In the genomic region with DNA sequence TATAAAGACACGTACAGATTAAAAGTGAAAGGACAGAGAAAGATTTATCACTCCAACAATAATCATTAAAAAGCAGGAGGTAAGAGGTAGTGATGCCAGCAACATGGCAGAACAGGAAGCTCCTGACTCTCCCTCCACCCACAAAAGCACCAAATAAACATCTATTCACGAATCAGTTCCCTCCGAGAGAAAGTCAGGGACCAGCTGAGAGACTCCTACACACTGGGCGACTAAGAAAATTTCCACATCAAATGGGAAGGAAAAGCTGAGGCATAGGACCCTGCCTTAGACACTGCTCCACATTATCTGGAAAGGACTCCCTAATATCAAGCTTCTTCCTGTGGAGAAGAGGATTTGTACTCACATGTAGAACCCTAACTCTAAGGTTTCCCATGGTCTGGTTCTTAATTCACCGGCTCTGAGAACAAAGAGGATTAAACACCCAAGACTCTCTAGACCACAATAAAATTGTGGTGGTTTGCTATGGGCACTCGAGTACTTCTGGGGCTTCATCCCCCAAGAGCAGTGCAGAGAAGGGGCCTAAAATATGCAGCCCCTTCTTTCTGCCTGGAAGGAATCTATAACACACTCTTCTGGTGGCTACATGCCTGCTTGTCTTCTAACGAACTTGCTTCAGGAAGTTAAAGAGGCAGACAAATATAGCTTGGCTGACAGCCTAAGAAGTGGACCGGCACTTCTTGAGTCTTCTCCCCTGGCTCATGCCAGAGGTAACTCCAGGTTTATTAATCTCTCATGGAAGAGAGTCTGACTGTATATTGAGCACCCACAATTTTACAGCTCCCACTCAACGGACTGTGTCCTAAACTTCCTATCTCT, we compare ENCODE assay signal across 10 cellular contexts. TPM values are rescaled to one million over a fixed set of nuclear protein-coding genes. Genes with fewer than 3 reads are reported as not detected.
DNase-seq lines count a peak whose midpoint lies in the region; ATAC-seq and TF ChIP-seq lines count a peak whose summit lies in the region.
"Had no signal": no experiment of that assay in that cellular context is flagged by ENCODE, and none has a peak within 500 bp of the region (broad histone marks: within the 10 kb centered on the region; RNA-seq: fewer than 3 reads in every experiment).

No MANE protein-coding gene starts in this region.

- TF ChIP-seq CTCF in neural crest cell (conservative IDR thresholded peaks at IDR 0.05) (no peak), esophagus muscularis mucosa (IDR thresholded peaks at IDR 0.05) (no peak), GM23338 (conservative IDR thresholded peaks at IDR 0.05; ENCODE audit: low read depth in 2 of 2) (no peak)

- no peak overlapping the region for H3K27ac ChIP-seq in esophagus muscularis mucosa (replicated peaks in 1 of 4)
- no peak overlapping the region for H3K27ac ChIP-seq in GM23338 (ENCODE audit: low read depth)
- H3K27ac ChIP-seq: right atrium auricular region had no signal

- H3K4me1 ChIP-seq in esophagus muscularis mucosa (peaks cover 13 to 29% (median 16%) of the 10 kb centered on the region in 4 donors), GM23338 (ENCODE audit: insufficient read depth) (peaks cover 5% of the 10 kb centered on the region; the same call in 1 of the 2 replicates)

- H4K20me1 ChIP-seq in GM23338 (replicated peaks; ENCODE audit: insufficient read depth) = no peaks in the 10 kb centered on the region

- no peaks in the 10 kb centered on the region for H3K9me2 ChIP-seq in GM23338 (ENCODE audit: insufficient read depth)

- no peaks in the 10 kb centered on the region for H3F3A ChIP-seq in GM23338 (replicated peaks; ENCODE audit: low read depth)

- DNase-seq in neural crest cell (ENCODE audit: low read depth, low spot score) (no peak), esophagus muscularis mucosa (ENCODE audit: extremely low spot score) (no peak), GM23338 (ENCODE audit: low spot score) (no peak)
- DNase-seq: NCI-H2029, SHP77 treated with DMSO at 0.1 percent for 48 hours had no signal

- intact Hi-C loops in esophagus muscularis mucosa (cut with DNase I) = no loop called here

- no peak overlapping the region for H3K4me3 ChIP-seq in esophagus muscularis mucosa
- H3K4me3 ChIP-seq in GM23338 = no peak overlapping the region
- H3K4me3 ChIP-seq: right atrium auricular region had no signal

- peaks cover 0 to 7% (median 1%) of the 10 kb centered on the region in 4 donors for H3K36me3 ChIP-seq in esophagus muscularis mucosa
- no peaks in the 10 kb centered on the region for H3K36me3 ChIP-seq in GM23338 (ENCODE audit: insufficient read depth)
- H3K36me3 ChIP-seq: right atrium auricular region had no signal

- H3K27me3 Mint-ChIP-seq in activated T-helper 17 cell treated with anti-CD3 and anti-CD28 coated beads, Interleukin-2, amount 50 U/mL, for 72 hours = no peaks in the 10 kb centered on the region
- H3K27me3 Mint-ChIP-seq in neural crest cell (ENCODE audit: low read depth) (no peaks in the 10 kb centered on the region), GM23338 (ENCODE audit: insufficient read depth, low read depth, poor library complexity) (no peaks in the 10 kb centered on the region)

- TF ChIP-seq POLR2A in GM18505 (IDR thresholded peaks at IDR 0.05; ENCODE audit: borderline replicate concordance, extremely low read depth, insufficient read depth, insufficient read length) (no peak), esophagus muscularis mucosa (IDR thresholded peaks at IDR 0.05; ENCODE audit: low read depth) (no peak)

- peak overlapping the region; percentile 9 for H3K27ac Mint-ChIP-seq in activated T-helper 17 cell treated with anti-CD3 and anti-CD28 coated beads, Interleukin-2, amount 50 U/mL, for 72 hours
- peak overlapping the region; percentile 39 for H3K27ac Mint-ChIP-seq in neural crest cell (ENCODE audit: unreplicated experiment)
- H3K27ac Mint-ChIP-seq in GM23338 = no peak overlapping the region

- no peak overlapping the region for H3K4me2 ChIP-seq in GM23338

- no peak for TF ChIP-seq EP300 in esophagus muscularis mucosa (IDR thresholded peaks at IDR 0.05)

- H3K9me3 Mint-ChIP-seq in activated T-helper 17 cell treated with anti-CD3 and anti-CD28 coated beads, Interleukin-2, amount 50 U/mL, for 72 hours = peaks cover 8% of the 10 kb centered on the region
- H3K9me3 Mint-ChIP-seq in neural crest cell (peaks cover 15% of the 10 kb centered on the region), GM23338 (peaks cover 16% of the 10 kb centered on the region)

- WGBS in esophagus muscularis mucosa = 48% methylated on average over 8 of the region's 9 CpGs

- H3K36me3 Mint-ChIP-seq in activated T-helper 17 cell treated with anti-CD3 and anti-CD28 coated beads, Interleukin-2, amount 50 U/mL, for 72 hours (ENCODE audit: low read depth) = peaks cover 9% of the 10 kb centered on the region
- H3K36me3 Mint-ChIP-seq in neural crest cell (ENCODE audit: low read depth) = peaks cover 30% of the 10 kb centered on the region
- peaks cover 11% of the 10 kb centered on the region for H3K36me3 Mint-ChIP-seq in GM23338 (ENCODE audit: low read depth)

- peaks cover 16% of the 10 kb centered on the region for H3K4me1 Mint-ChIP-seq in activated T-helper 17 cell treated with anti-CD3 and anti-CD28 coated beads, Interleukin-2, amount 50 U/mL, for 72 hours
- H3K4me1 Mint-ChIP-seq in neural crest cell (no peaks in the 10 kb centered on the region), GM23338 (peaks cover 5% of the 10 kb centered on the region)

- H3K79me2 ChIP-seq in GM23338 (replicated peaks; ENCODE audit: insufficient read depth) = peaks cover 18% of the 10 kb centered on the region

- no peak overlapping the region for H2AFZ ChIP-seq in GM23338

- peak overlapping the region; percentile 57 for H3K4me3 Mint-ChIP-seq in activated T-helper 17 cell treated with anti-CD3 and anti-CD28 coated beads, Interleukin-2, amount 50 U/mL, for 72 hours
- H3K4me3 Mint-ChIP-seq in neural crest cell (no peak overlapping the region), GM23338 (no peak overlapping the region)

- peak; percentile 55 for ATAC-seq in GM18519 (IDR thresholded peaks at IDR 0.05; ENCODE audit: low FRiP score, unreplicated experiment)
- peak; percentile 69 for ATAC-seq in HG03432 (IDR thresholded peaks at IDR 0.05; ENCODE audit: unreplicated experiment)
- peak; percentile 29 for ATAC-seq in activated T-helper 17 cell treated with anti-CD3 and anti-CD28 coated beads, Interleukin-2, amount 50 U/mL, for 72 hours (replicated peaks)
- ATAC-seq in GM18505 (IDR thresholded peaks at IDR 0.05; ENCODE audit: unreplicated experiment) = no peak
- no peak for ATAC-seq in GM23338

- H3K27me3 ChIP-seq in esophagus muscularis mucosa (no peaks in the 10 kb centered on the region), GM23338 (ENCODE audit: insufficient read depth) (no peaks in the 10 kb centered on the region)
- H3K27me3 ChIP-seq: right atrium auricular region had no signal

- H3K9me3 ChIP-seq in esophagus muscularis mucosa = no peaks in the 10 kb centered on the region

TF ChIP-seq in GM23338, 12 proteins besides CTCF, POLR2A, EP300 and RAD21 (continues in another document):
- TF ChIP-seq POLR2AphosphoS5 (IDR thresholded peaks at IDR 0.05; ENCODE audit: low read depth) (no peak), JUNB (IDR thresholded peaks at IDR 0.05; ENCODE audit: unreplicated experiment) (no peak), NANOG (IDR thresholded peaks at IDR 0.05; ENCODE audit: borderline replicate concordance) (no peak), CREB1 (CRISPR knock-in tag; IDR thresholded peaks at IDR 0.05; ENCODE audit: low read depth) (no peak), STAT1 (IDR thresholded peaks at IDR 0.05; ENCODE audit: unreplicated experiment) (no peak)
- TF ChIP-seq, protein P1, sequence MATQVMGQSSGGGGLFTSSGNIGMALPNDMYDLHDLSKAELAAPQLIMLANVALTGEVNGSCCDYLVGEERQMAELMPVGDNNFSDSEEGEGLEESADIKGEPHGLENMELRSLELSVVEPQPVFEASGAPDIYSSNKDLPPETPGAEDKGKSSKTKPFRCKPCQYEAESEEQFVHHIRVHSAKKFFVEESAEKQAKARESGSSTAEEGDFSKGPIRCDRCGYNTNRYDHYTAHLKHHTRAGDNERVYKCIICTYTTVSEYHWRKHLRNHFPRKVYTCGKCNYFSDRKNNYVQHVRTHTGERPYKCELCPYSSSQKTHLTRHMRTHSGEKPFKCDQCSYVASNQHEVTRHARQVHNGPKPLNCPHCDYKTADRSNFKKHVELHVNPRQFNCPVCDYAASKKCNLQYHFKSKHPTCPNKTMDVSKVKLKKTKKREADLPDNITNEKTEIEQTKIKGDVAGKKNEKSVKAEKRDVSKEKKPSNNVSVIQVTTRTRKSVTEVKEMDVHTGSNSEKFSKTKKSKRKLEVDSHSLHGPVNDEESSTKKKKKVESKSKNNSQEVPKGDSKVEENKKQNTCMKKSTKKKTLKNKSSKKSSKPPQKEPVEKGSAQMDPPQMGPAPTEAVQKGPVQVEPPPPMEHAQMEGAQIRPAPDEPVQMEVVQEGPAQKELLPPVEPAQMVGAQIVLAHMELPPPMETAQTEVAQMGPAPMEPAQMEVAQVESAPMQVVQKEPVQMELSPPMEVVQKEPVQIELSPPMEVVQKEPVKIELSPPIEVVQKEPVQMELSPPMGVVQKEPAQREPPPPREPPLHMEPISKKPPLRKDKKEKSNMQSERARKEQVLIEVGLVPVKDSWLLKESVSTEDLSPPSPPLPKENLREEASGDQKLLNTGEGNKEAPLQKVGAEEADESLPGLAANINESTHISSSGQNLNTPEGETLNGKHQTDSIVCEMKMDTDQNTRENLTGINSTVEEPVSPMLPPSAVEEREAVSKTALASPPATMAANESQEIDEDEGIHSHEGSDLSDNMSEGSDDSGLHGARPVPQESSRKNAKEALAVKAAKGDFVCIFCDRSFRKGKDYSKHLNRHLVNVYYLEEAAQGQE (IDR thresholded peaks at IDR 0.05; ENCODE audit: unreplicated experiment) = no peak

RNA-seq across cellular contexts. Expression of a gene that starts 29.4 kb away (rescaled TPM):
- 10 to 100 TPM; 11.3 to 27.3 TPM for total RNA-seq in activated T-helper 17 cell treated with anti-CD3 and anti-CD28 coated beads, Interleukin-2, amount 50 U/mL, for 72 hours
- total RNA-seq in neural crest cell (39.6 and 40.1 TPM in 2 replicates), esophagus muscularis mucosa (10 to 100 TPM in 2 of 4 donors, 1 to 10 TPM in 2; 6.6 to 13.7 (median 10.9) TPM)
- 25.4 and 26.8 TPM in 2 replicates for total RNA-seq in GM23338 (2014; rRNA removed; shearing (Covaris generic))
- 49.2 and 72.2 TPM in 2 replicates for polyA plus RNA-seq in GM23338 (2016; fragmentation: Nextera tagmentation; extraction: Ambion mirVana)

Comparison
In these comparisons a context has a peak if more than half of its experiments do, and no peak if none do; other contexts are left out.
1. ATAC-seq: peak in GM18519 (single experiment), HG03432 (single experiment) and activated T-helper 17 cell treated with anti-CD3 and anti-CD28 coated beads, Interleukin-2, amount 50 U/mL, for 72 hours (single experiment); none in GM18505 (single experiment) and GM23338 (single experiment).